8 cellular contexts compared by ENCODE assay signal in genomic region chr16:30355144-30355953, GRCh38. TPM values are rescaled to one million over a fixed set of nuclear protein-coding genes. Genes with fewer than 3 reads are reported as not detected.
A peak's percentile ranks its signal among the peaks of the same experiment; 100 is the strongest.
DNase-seq lines count a peak whose midpoint lies in the region; ATAC-seq, FAIRE-seq and TF ChIP-seq lines count a peak whose summit lies in the region.

CD2BP2 (minus strand) TSS chr16:30355308; CDS start chr16:30354681, 627 bp downstream.

- TF ChIP-seq POLR2A in H54 (IDR thresholded peaks at IDR 0.05; ENCODE audit: low read depth, low read length) = peak; percentile 50

- H3K27me3 Mint-ChIP-seq in natural killer cell treated with Interleukin-12 subunit alpha and Interleukin-12 subunit beta and Interleukin-15 and Interleukin-18, amount 100 ng/mL, for 72 hours = no peaks in the 10 kb centered on the region

- no peaks in the 10 kb centered on the region for H3K9me3 Mint-ChIP-seq in natural killer cell treated with Interleukin-12 subunit alpha and Interleukin-12 subunit beta and Interleukin-15 and Interleukin-18, amount 100 ng/mL, for 72 hours

- H3K27me3 ChIP-seq in DOHH2 (ENCODE audit: control insufficient read depth, low read length) (no peaks in the 10 kb centered on the region), MM.1S (replicated peaks; ENCODE audit: insufficient read depth, low read length) (no peaks in the 10 kb centered on the region)

- peaks cover 52% of the 10 kb centered on the region in 2 donors for H3K4me1 Mint-ChIP-seq in natural killer cell treated with Interleukin-12 subunit alpha and Interleukin-12 subunit beta and Interleukin-15 and Interleukin-18, amount 100 ng/mL, for 72 hours (ENCODE audit: low read depth in 2 of 2)

- peak within 1 kb of the TSS; percentile 95 for H3K4me3 Mint-ChIP-seq in natural killer cell treated with Interleukin-12 subunit alpha and Interleukin-12 subunit beta and Interleukin-15 and Interleukin-18, amount 100 ng/mL, for 72 hours

- H3K36me3 Mint-ChIP-seq in natural killer cell treated with Interleukin-12 subunit alpha and Interleukin-12 subunit beta and Interleukin-15 and Interleukin-18, amount 100 ng/mL, for 72 hours = peaks cover 3% of the 10 kb centered on the region

- H4K20me1 ChIP-seq in DOHH2 (ENCODE audit: control insufficient read depth, insufficient read depth, low read depth, low read length) (no peaks in the 10 kb centered on the region), MM.1S (ENCODE audit: insufficient read depth, low read length) (no peaks in the 10 kb centered on the region)

- peak; percentile 62 for FAIRE-seq in H54 (lab: Jason Lieb, UNC)

- H3K27ac Mint-ChIP-seq in natural killer cell treated with Interleukin-12 subunit alpha and Interleukin-12 subunit beta and Interleukin-15 and Interleukin-18, amount 100 ng/mL, for 72 hours = peak within 1 kb of the TSS; percentile 92 to 99

- H3K9ac ChIP-seq in MM.1S (ENCODE audit: low read length) = peak within 1 kb of the TSS; percentile 93

- H3K4me2 ChIP-seq in DOHH2 (ENCODE audit: low read length) = peak within 1 kb of the TSS; percentile 86
- H3K4me2 ChIP-seq in MM.1S (ENCODE audit: low read depth, low read length) = peak within 1 kb of the TSS; percentile 97

- H3K4me3 ChIP-seq in DOHH2 (ENCODE audit: low read length) (peak within 1 kb of the TSS; percentile 86), MM.1S (ENCODE audit: low read length) (peak within 1 kb of the TSS; percentile 87), fibroblast of the aortic adventitia (ENCODE audit: low read depth, low read length) (peak within 1 kb of the TSS; percentile 97)

- H3K79me2 ChIP-seq in DOHH2 (ENCODE audit: control insufficient read depth, low read length) = peaks cover 76% of the 10 kb centered on the region
- peaks cover 55% of the 10 kb centered on the region for H3K79me2 ChIP-seq in MM.1S (ENCODE audit: low read length)

- peak within 1 kb of the TSS; percentile 64 for H3K27ac ChIP-seq in DOHH2 (ENCODE audit: low read depth, low read length)
- H3K27ac ChIP-seq in MM.1S (ENCODE audit: low read length) = peak within 1 kb of the TSS; percentile 64

- DNase-seq in H54 (ENCODE audit: insufficient read length, low spot score) (peak; percentile 88), MM.1S (peak; percentile 98), SIG-M5 treated with dmso at 0.1 percent for 504 hours (lab: John Stamatoyannopoulos, UW; ENCODE audit: unreplicated experiment) (peak; percentile 99), activated gamma-delta T cell (lab: John Stamatoyannopoulos, UW) (peak; percentile 72), fibroblast of the aortic adventitia (ENCODE audit: low read depth) (peak; percentile 99)
- peak; percentile 95 for DNase-seq in natural killer cell treated with Interleukin-12 subunit alpha and Interleukin-12 subunit beta and Interleukin-15 and Interleukin-18, amount 100 ng/mL, for 72 hours (ENCODE audit: low spot score)
- DNase-seq in stimulated activated naive CD4-positive, alpha-beta T cell treated with Interleukin-2 at 50 U/mL for 16 hours (lab: John Stamatoyannopoulos, UW) = peak; percentile 84

- no peak for TF ChIP-seq CTCF in DOHH2 (IDR thresholded peaks at IDR 0.05; ENCODE audit: low read depth, low read length, poor library complexity, severe bottlenecking)
- TF ChIP-seq CTCF in MM.1S (IDR thresholded peaks at IDR 0.05; ENCODE audit: low read length) = no peak
- TF ChIP-seq CTCF in fibroblast of the aortic adventitia (IDR thresholded peaks at IDR 0.05; ENCODE audit: insufficient read depth, low read length) = peak; percentile 17

- H3K9me2 ChIP-seq in DOHH2 (replicated peaks; ENCODE audit: control insufficient read depth, low read length) = no peaks in the 10 kb centered on the region
- H3K9me2 ChIP-seq in MM.1S (replicated peaks; ENCODE audit: insufficient read depth, low read length) = no peaks in the 10 kb centered on the region

- peaks cover 87% of the 10 kb centered on the region for H3K36me3 ChIP-seq in DOHH2 (ENCODE audit: control insufficient read depth, low read length)
- H3K36me3 ChIP-seq in MM.1S (replicated peaks; ENCODE audit: insufficient read depth, low read length) = peaks cover 2% of the 10 kb centered on the region; the same call in 1 of the 2 replicates

- H3F3A ChIP-seq in DOHH2 (ENCODE audit: control insufficient read depth, insufficient read depth) (peaks cover 17% of the 10 kb centered on the region), MM.1S (ENCODE audit: insufficient read depth, low read length) (peaks cover 9% of the 10 kb centered on the region)

- H3K9me3 ChIP-seq in DOHH2 (ENCODE audit: control insufficient read depth, insufficient read depth, low read length) (no peaks in the 10 kb centered on the region), MM.1S (replicated peaks; ENCODE audit: insufficient read depth, low read length) (no peaks in the 10 kb centered on the region)

- peak; percentile 85 to 91 for ATAC-seq in natural killer cell treated with Interleukin-12 subunit alpha and Interleukin-12 subunit beta and Interleukin-15 and Interleukin-18, amount 100 ng/mL, for 72 hours

- peaks cover 63% of the 10 kb centered on the region for H3K4me1 ChIP-seq in DOHH2 (ENCODE audit: control insufficient read depth, low read length)
- H3K4me1 ChIP-seq in MM.1S (ENCODE audit: low read length) = peaks cover 23% of the 10 kb centered on the region

- peak within 1 kb of the TSS; percentile 83 for H2AFZ ChIP-seq in MM.1S (ENCODE audit: low read length)

RNA-seq across cellular contexts. Expression of gene CD2BP2, which starts in this region (rescaled TPM):
- total RNA-seq in fibroblast of the aortic adventitia (ENCODE audit: low replicate concordance) = 25.2 and 37.5 TPM in 2 replicates
- total RNA-seq in natural killer cell treated with Interleukin-12 subunit alpha and Interleukin-12 subunit beta and Interleukin-15 and Interleukin-18, amount 100 ng/mL, for 72 hours = 10 to 100 TPM; 95.8 to 99.7 TPM

Comparison
In these comparisons a context has a peak if more than half of its experiments do, and no peak if none do; other contexts are left out.
1. Peak in every context shown above with its lines: DNase-seq, ATAC-seq, H3K4me3 ChIP-seq and H3K27ac ChIP-seq.